ENCODE assay signal across 8 cellular contexts in genomic region chr14:106872619-106873446, GRCh38.
DNase-seq lines count a peak whose midpoint lies in the region; ATAC-seq and TF ChIP-seq lines count a peak whose summit lies in the region.

No MANE protein-coding gene starts in this region.

- H3K4me3 Mint-ChIP-seq in activated CD4-positive, alpha-beta T cell treated with anti-CD3 and anti-CD28 coated beads, Interleukin-2, amount 10 ng/mL, durations not matched to agents 7 days and 5 days = peak overlapping the region; percentile 10

- ATAC-seq in HG02642 (IDR thresholded peaks at IDR 0.05; ENCODE audit: poor library complexity, unreplicated experiment) (peak; percentile 58), GM18519 (IDR thresholded peaks at IDR 0.05; ENCODE audit: low FRiP score, unreplicated experiment) (no peak)

- peak; percentile 83 for TF ChIP-seq CTCF in GM12864 (IDR thresholded peaks at IDR 0.05; ENCODE audit: low read depth, low read length, missing control alignments)
- TF ChIP-seq CTCF in epithelial cell of esophagus (IDR thresholded peaks at IDR 0.05; ENCODE audit: insufficient read depth, low read depth, low read length, missing control alignments) = peak; percentile 14

- H3K4me1 Mint-ChIP-seq in activated CD4-positive, alpha-beta T cell treated with anti-CD3 and anti-CD28 coated beads, Interleukin-2, amount 10 ng/mL, durations not matched to agents 7 days and 5 days = peaks cover 30% of the 10 kb centered on the region

- no peaks in the 10 kb centered on the region for H3K36me3 Mint-ChIP-seq in activated CD4-positive, alpha-beta T cell treated with anti-CD3 and anti-CD28 coated beads, Interleukin-2, amount 10 ng/mL, durations not matched to agents 7 days and 5 days (ENCODE audit: low read depth)

- no peak overlapping the region for H3K27ac Mint-ChIP-seq in activated CD4-positive, alpha-beta T cell treated with anti-CD3 and anti-CD28 coated beads, Interleukin-2, amount 10 ng/mL, durations not matched to agents 7 days and 5 days

- peak overlapping the region; percentile 24; the same call in 1 of the 2 replicates for H3K4me3 ChIP-seq in GM12864 (ENCODE audit: low read depth, low read length)
- H3K4me3 ChIP-seq in epithelial cell of esophagus (ENCODE audit: low read length) = no peak overlapping the region

- no peaks in the 10 kb centered on the region for H3K9me3 Mint-ChIP-seq in activated CD4-positive, alpha-beta T cell treated with anti-CD3 and anti-CD28 coated beads, Interleukin-2, amount 10 ng/mL, durations not matched to agents 7 days and 5 days

- POLR2A ChIA-PET in activated CD4-positive, alpha-beta T cell treated with anti-CD3 and anti-CD28 coated beads, Interleukin-2, amount 10 ng/mL, durations not matched to agents 7 days and 5 days (lab: Charles Lee) = interaction anchor here (0.6 kb wide), 1 partner anchor 215 kb away, joined by 4 read pairs; no protein-coding TSS in a partner anchor

- H3K27me3 Mint-ChIP-seq in activated CD4-positive, alpha-beta T cell treated with anti-CD3 and anti-CD28 coated beads, Interleukin-2, amount 10 ng/mL, durations not matched to agents 7 days and 5 days = peaks cover 45% of the 10 kb centered on the region

- CTCF ChIA-PET in activated CD4-positive, alpha-beta T cell treated with anti-CD3 and anti-CD28 coated beads, Interleukin-2, amount 10 ng/mL, durations not matched to agents 7 days and 5 days (lab: Charles Lee) = interaction anchor here (0.7 to 2.9 kb wide), 20 partner anchors 8 to 209 kb away, joined by 3 to 22 read pairs (median 4); no protein-coding TSS in a partner anchor

- DNase-seq in GM12864 (ENCODE audit: low read depth) = no peak
- peak; percentile 86 for DNase-seq in NCI-H460 (ENCODE audit: extremely low read depth, low read depth)
- DNase-seq in activated CD4-positive, alpha-beta T cell treated with anti-CD3 and anti-CD28 coated beads, Interleukin-2, amount 10 ng/mL, durations not matched to agents 7 days and 5 days = peak; percentile 79
- no peak for DNase-seq in epithelial cell of esophagus (ENCODE audit: low read depth)
- peak; percentile 54 to 82 for DNase-seq in stimulated activated CD4-positive, alpha-beta T cell treated with anti-CD3 and anti-CD28 coated beads, Interleukin-1b, Interleukin-23, amount 100 ng/mL, for 1 hour (ENCODE audit: low read depth in 2 of 2)
- no peak for DNase-seq in HPDE6-E6E7 (ENCODE audit: extremely low spot score)

Comparison
In these comparisons a context has a peak if more than half of its experiments do, and no peak if none do; other contexts are left out.
1. DNase-seq: peak in NCI-H460 (single experiment), activated CD4-positive, alpha-beta T cell treated with anti-CD3 and anti-CD28 coated beads, Interleukin-2, amount 10 ng/mL, durations not matched to agents 7 days and 5 days (single experiment) and stimulated activated CD4-positive, alpha-beta T cell treated with anti-CD3 and anti-CD28 coated beads, Interleukin-1b, Interleukin-23, amount 100 ng/mL, for 1 hour (2 of 2); none in GM12864 (single experiment), epithelial cell of esophagus (single experiment) and HPDE6-E6E7 (single experiment).